Comparison of ENCODE assay signal across 1 cellular context in the genomic region with DNA sequence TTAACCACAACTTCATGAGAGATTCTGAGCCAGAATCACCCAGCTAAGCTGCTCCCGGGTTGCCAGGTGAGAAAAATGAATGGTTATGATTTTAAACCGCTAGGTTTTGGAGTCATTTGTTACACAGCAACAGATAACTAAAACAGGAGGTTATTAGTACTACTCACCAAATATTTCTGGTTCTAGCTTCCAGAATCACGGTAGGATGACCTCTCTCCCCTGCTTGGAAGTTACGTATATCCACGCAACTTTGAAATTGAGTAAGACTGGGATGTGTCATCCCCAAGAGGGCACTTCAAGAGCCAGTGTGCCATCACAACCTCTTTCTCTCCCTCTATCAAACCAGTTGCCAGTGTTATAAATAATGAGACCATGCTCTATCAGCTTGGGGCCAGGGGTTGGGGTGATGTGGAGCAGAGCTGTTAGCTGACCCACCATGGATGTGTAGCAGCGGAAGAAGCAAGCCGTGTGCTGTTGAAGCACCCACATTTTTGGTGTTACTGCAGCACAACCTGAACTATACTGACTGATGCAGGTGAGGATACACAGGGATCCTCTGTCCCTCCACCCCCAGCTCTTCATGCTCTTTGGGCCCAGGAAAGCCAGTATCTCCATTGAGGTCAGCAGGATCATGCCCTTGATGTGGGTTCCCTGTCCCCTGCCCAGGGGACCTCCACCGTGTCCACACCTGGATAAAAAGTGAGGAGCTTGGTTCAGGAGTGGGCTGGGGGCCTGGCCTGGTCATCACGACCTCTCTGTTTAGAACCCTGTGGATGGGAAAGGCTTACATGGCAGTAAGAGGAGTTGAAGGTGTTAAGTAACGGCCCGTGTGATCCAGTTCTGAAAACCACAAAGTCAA.
TF ChIP-seq lines count a peak whose summit lies in the region.

No MANE protein-coding gene starts in this region.

TF ChIP-seq in K562, 482 proteins besides CTCF, POLR2A, EP300 and RAD21:
- peak; percentile 91 for TF ChIP-seq ZNF12 (CRISPR knock-in tag; IDR thresholded peaks at IDR 0.05)
- TF ChIP-seq, protein P1, sequence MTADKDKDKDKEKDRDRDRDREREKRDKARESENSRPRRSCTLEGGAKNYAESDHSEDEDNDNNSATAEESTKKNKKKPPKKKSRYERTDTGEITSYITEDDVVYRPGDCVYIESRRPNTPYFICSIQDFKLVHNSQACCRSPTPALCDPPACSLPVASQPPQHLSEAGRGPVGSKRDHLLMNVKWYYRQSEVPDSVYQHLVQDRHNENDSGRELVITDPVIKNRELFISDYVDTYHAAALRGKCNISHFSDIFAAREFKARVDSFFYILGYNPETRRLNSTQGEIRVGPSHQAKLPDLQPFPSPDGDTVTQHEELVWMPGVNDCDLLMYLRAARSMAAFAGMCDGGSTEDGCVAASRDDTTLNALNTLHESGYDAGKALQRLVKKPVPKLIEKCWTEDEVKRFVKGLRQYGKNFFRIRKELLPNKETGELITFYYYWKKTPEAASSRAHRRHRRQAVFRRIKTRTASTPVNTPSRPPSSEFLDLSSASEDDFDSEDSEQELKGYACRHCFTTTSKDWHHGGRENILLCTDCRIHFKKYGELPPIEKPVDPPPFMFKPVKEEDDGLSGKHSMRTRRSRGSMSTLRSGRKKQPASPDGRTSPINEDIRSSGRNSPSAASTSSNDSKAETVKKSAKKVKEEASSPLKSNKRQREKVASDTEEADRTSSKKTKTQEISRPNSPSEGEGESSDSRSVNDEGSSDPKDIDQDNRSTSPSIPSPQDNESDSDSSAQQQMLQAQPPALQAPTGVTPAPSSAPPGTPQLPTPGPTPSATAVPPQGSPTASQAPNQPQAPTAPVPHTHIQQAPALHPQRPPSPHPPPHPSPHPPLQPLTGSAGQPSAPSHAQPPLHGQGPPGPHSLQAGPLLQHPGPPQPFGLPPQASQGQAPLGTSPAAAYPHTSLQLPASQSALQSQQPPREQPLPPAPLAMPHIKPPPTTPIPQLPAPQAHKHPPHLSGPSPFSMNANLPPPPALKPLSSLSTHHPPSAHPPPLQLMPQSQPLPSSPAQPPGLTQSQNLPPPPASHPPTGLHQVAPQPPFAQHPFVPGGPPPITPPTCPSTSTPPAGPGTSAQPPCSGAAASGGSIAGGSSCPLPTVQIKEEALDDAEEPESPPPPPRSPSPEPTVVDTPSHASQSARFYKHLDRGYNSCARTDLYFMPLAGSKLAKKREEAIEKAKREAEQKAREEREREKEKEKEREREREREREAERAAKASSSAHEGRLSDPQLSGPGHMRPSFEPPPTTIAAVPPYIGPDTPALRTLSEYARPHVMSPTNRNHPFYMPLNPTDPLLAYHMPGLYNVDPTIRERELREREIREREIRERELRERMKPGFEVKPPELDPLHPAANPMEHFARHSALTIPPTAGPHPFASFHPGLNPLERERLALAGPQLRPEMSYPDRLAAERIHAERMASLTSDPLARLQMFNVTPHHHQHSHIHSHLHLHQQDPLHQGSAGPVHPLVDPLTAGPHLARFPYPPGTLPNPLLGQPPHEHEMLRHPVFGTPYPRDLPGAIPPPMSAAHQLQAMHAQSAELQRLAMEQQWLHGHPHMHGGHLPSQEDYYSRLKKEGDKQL (CRISPR knock-in tag; IDR thresholded peaks at IDR 0.05; ENCODE audit: borderline replicate concordance) = no peak
TF ChIP-seq in K562: peak in this region for 1.
